ENCODE assay signal across 15 cellular contexts in genomic region chrX:130246084-130246483, GRCh38. TPM values are rescaled to one million over a fixed set of nuclear protein-coding genes. Genes with fewer than 3 reads are reported as not detected.
A peak's percentile ranks its signal among the peaks of the same experiment; 100 is the strongest.
DNase-seq lines count a peak whose midpoint lies in the region; TF ChIP-seq lines count a peak whose summit lies in the region.
"Had no signal": no experiment of that assay in that cellular context is flagged by ENCODE, and none has a peak within 500 bp of the region (broad histone marks: within the 10 kb centered on the region; RNA-seq: fewer than 3 reads in every experiment).

No MANE protein-coding gene starts in this region.

- H3K79me2 ChIP-seq in osteoblast (ENCODE audit: insufficient read depth, low read length) = peaks cover 6% of the 10 kb centered on the region

- no peak for TF ChIP-seq EP300 in transverse colon (IDR thresholded peaks at IDR 0.05; ENCODE audit: low read depth)

- WGBS in transverse colon (ENCODE audit: low coverage in 1 of 2), 2 donors = 85% methylated on average over 2 of the region's 2 CpGs; no CpG with 5 or more reads in 1 of the 2 donors

- H3K4me3 Mint-ChIP-seq in chondrocyte (ENCODE audit: unreplicated experiment) = no peak overlapping the region
- H3K4me3 Mint-ChIP-seq: CD8-positive, alpha-beta memory T cell; GM23338; IgD-negative memory B cell had no signal

- H3K9me3 ChIP-seq in osteoblast (ENCODE audit: low read depth, low read length) (no peaks in the 10 kb centered on the region), transverse colon (no peaks in the 10 kb centered on the region)
- H3K9me3 ChIP-seq: A549, BLaER1, Caco-2 had no signal

- peak; percentile 4 for DNase-seq in M059J (ENCODE audit: low read depth)
- DNase-seq in chondrocyte (ENCODE audit: low spot score) = no peak
- DNase-seq in osteoblast (ENCODE audit: insufficient read length, low spot score, missing footprints) = no peak
- no peak for DNase-seq in NCI-H2171 (lab: John Stamatoyannopoulos, UW)
- DNase-seq in transverse colon = no peak
- no peak for DNase-seq in activated naive CD4-positive, alpha-beta T cell treated with Interleukin-2 at 50 U/mL for 16 hours
- DNase-seq in activated gamma-delta T cell treated with Interleukin-2 at 50 U/mL for 16 hours = no peak
- DNase-seq: Caco-2; CD8-positive, alpha-beta memory T cell; GF-D8; H7 had no signal

- no peak overlapping the region for H3K4me3 ChIP-seq in osteoblast (ENCODE audit: insufficient read depth, low read length)
- H3K4me3 ChIP-seq in transverse colon = no peak overlapping the region
- H3K4me3 ChIP-seq: A549, BLaER1, GM23338 had no signal

- no peaks in the 10 kb centered on the region for H4K20me1 ChIP-seq in osteoblast (ENCODE audit: insufficient read depth, low read length)

- no peak overlapping the region for H3K4me2 ChIP-seq in osteoblast (ENCODE audit: insufficient read depth, low read length)
- H3K4me2 ChIP-seq: A549, BLaER1, GM23338 had no signal

- TF ChIP-seq CTCF in chondrocyte (IDR thresholded peaks at IDR 0.05) = no peak
- TF ChIP-seq CTCF in osteoblast (IDR thresholded peaks at IDR 0.05; ENCODE audit: extremely low read depth, low read depth, low read length) = no peak
- no peak for TF ChIP-seq CTCF in transverse colon (IDR thresholded peaks at IDR 0.05)

- in situ Hi-C loops in transverse colon (cut with MboI; ENCODE audit: low pct_ligation_motif_present in 1 of 4, low pct_unique_long_range_greater_than_20kb in 1 of 4, low sequenced_read_pairs in 3 of 4) = no loop called here

- intact Hi-C loops in transverse colon (cut with DNase I; ENCODE audit: low total_unique reads) = no loop called here

- no peaks in the 10 kb centered on the region for H3K27me3 ChIP-seq in osteoblast (ENCODE audit: insufficient read depth, low read length)
- H3K27me3 ChIP-seq in transverse colon = no peaks in the 10 kb centered on the region

- no peaks in the 10 kb centered on the region for H3K9me3 Mint-ChIP-seq in chondrocyte (ENCODE audit: low read depth)
- H3K9me3 Mint-ChIP-seq: CD8-positive, alpha-beta memory T cell; GM23338 had no signal

- peaks cover 2% of the 10 kb centered on the region for H3K36me3 Mint-ChIP-seq in chondrocyte (ENCODE audit: low read depth)

- TF ChIP-seq POLR2A in transverse colon (IDR thresholded peaks at IDR 0.05) = no peak

- H2AFZ ChIP-seq in osteoblast (ENCODE audit: low read length) = no peak overlapping the region
- H2AFZ ChIP-seq: GM23338 had no signal

- H3K27me3 Mint-ChIP-seq in chondrocyte (ENCODE audit: low read depth) = no peaks in the 10 kb centered on the region

- H3K36me3 ChIP-seq in osteoblast (ENCODE audit: insufficient read depth, low read length) = peaks cover 5% of the 10 kb centered on the region
- H3K36me3 ChIP-seq in transverse colon = no peaks in the 10 kb centered on the region

- H3K27ac ChIP-seq in osteoblast (ENCODE audit: low read depth, low read length) (peak overlapping the region; percentile 28), transverse colon (no peak overlapping the region)
- H3K27ac ChIP-seq: A549, BLaER1 had no signal

- H3K27ac Mint-ChIP-seq in chondrocyte (ENCODE audit: unreplicated experiment) = peak overlapping the region; percentile 85
- H3K27ac Mint-ChIP-seq: GM23338, IgD-negative memory B cell had no signal

- H3K4me1 Mint-ChIP-seq in chondrocyte (ENCODE audit: low read depth) = peaks cover 20% of the 10 kb centered on the region

- H3K4me1 ChIP-seq in osteoblast (ENCODE audit: insufficient read depth, low read length) (peaks cover 12% of the 10 kb centered on the region), transverse colon (no peaks in the 10 kb centered on the region)
- H3K4me1 ChIP-seq: A549, BLaER1, Caco-2 had no signal

RNA-seq across cellular contexts. Expression of gene ZNF280C, which starts 22.6 kb away (rescaled TPM):
- total RNA-seq in M059J (2014; rRNA removed; shearing (Covaris generic)) = 8.4 and 10.8 TPM in 2 replicates
- total RNA-seq in chondrocyte = 3.4 to 5.6 TPM (median 3.4 TPM) in 3 replicates
- 5.4 and 6.2 TPM in 2 replicates for total RNA-seq in osteoblast
- 1 to 10 TPM; 2.3 to 4.2 (median 3.2) TPM for total RNA-seq in transverse colon
